ENCODE assay signal across 31 cellular contexts in genomic region chr17:81140695-81141094, GRCh38. TPM values are rescaled to one million over a fixed set of nuclear protein-coding genes. Genes with fewer than 3 reads are reported as not detected.
"Had no signal": no experiment of that assay in that cellular context is flagged by ENCODE, and none has a peak within 500 bp of the region (broad histone marks: within the 10 kb centered on the region; RNA-seq: fewer than 3 reads in every experiment).

No MANE protein-coding gene starts in this region.

- ATAC-seq: heart left ventricle; left colon; left lung; natural killer cell; right lobe of liver; stimulated activated naive B cell treated with anti-CD40 and anti-IgM and Interleukin-4, amounts not matched to agents 10 μg/mL and 1 μg/mL and 100 μg/mL, for 72 hours had no signal

- H3K4me3 ChIP-seq: heart left ventricle, left lung, neural progenitor cell, ovary, right atrium auricular region, right lobe of liver, smooth muscle cell, tibial nerve, vagina had no signal

- H3K4me2 ChIP-seq: neural progenitor cell, smooth muscle cell had no signal

- H3K9me3 ChIP-seq: heart left ventricle, left lung, ovary, right atrium auricular region, right lobe of liver, tibial nerve, vagina had no signal

- H3K27me3 ChIP-seq: heart left ventricle, left lung, neural progenitor cell, ovary, right atrium auricular region, right lobe of liver, tibial nerve, vagina had no signal

- DNase-seq: heart left ventricle; immature natural killer cell; kidney; left colon; left lung; natural killer cell; nephron progenitor cell; ovary; right lobe of liver; stimulated activated CD4-positive, alpha-beta T cell treated with anti-CD3 and anti-CD28 coated beads, Interleukin-1b, Interleukin-23, amount 100 ng/mL, for 48 hours; stimulated activated CD4-positive, alpha-beta T cell treated with anti-CD3 and anti-CD28 coated beads, Interleukin-2, amount 100 ng/mL, for 48 hours; stimulated activated CD4-positive, alpha-beta T cell treated with anti-CD3 and anti-CD28 coated beads, Interleukin-4, amount 100 ng/mL, for 4 hours; stimulated activated CD8-positive, alpha-beta memory T cell treated with anti-CD3 and anti-CD28 coated beads, Interleukin-4, amount 100 ng/mL, for 48 hours; stimulated activated naive B cell treated with anti-CD40 and anti-IgM and Interleukin-4, amounts not matched to agents 10 μg/mL and 1 μg/mL and 100 μg/mL, for 72 hours; substantia nigra had no signal

- FAIRE-seq: islet of Langerhans, kidney had no signal

- H2AFZ ChIP-seq: neural progenitor cell had no signal

- H3K27ac ChIP-seq: heart left ventricle, left lung, neural progenitor cell, ovary, right atrium auricular region, right lobe of liver, vagina had no signal

- H3K4me1 ChIP-seq: neural progenitor cell had no signal

- H3K36me3 ChIP-seq: heart left ventricle, left lung, neural progenitor cell, ovary, right atrium auricular region, right lobe of liver, tibial nerve, vagina had no signal

- H3K9ac ChIP-seq: neural progenitor cell had no signal

RNA-seq across cellular contexts. Expression of gene PVALEF, which starts 24.6 kb away (rescaled TPM):
- total RNA-seq: heart left ventricle, kidney, left colon, left lung, lower leg skin, lung microvascular endothelial cell, mucosa of gallbladder, natural killer cell, omental fat pad, ovary, progenitor cell of endocrine pancreas, pulmonary artery endothelial cell, renal cortical epithelial cell, right atrium auricular region, right lobe of liver, skeletal muscle tissue, smooth muscle cell, temporal lobe, tibial nerve, ureter, vagina had no signal
- polyA plus RNA-seq: heart left ventricle, immature natural killer cell, ovary, smooth muscle cell had no signal
